Comparison of ENCODE assay signal across 12 cellular contexts in genomic region chr1:74586253-74586897, GRCh38.
DNase-seq lines count a peak whose midpoint lies in the region; ATAC-seq, FAIRE-seq and TF ChIP-seq lines count a peak whose summit lies in the region.
"Had no signal": no experiment of that assay in that cellular context is flagged by ENCODE, and none has a peak within 500 bp of the region (broad histone marks: within the 10 kb centered on the region; RNA-seq: fewer than 3 reads in every experiment).

No MANE protein-coding gene starts in this region.

- H3K9me3 Mint-ChIP-seq in activated CD4-positive, alpha-beta memory T cell treated with anti-CD3 and anti-CD28 coated beads, Interleukin-2, amount 10 ng/mL, durations not matched to agents 7 days and 5 days, result no peaks in the 10 kb centered on the region
- no peaks in the 10 kb centered on the region for H3K9me3 Mint-ChIP-seq in activated CD4-positive, alpha-beta memory T cell treated with anti-CD3 and anti-CD28 coated beads for 36 hours

- H3K27ac Mint-ChIP-seq in activated CD4-positive, alpha-beta memory T cell treated with anti-CD3 and anti-CD28 coated beads, Interleukin-2, amount 10 ng/mL, durations not matched to agents 7 days and 5 days, result no peak overlapping the region
- H3K27ac Mint-ChIP-seq in activated CD4-positive, alpha-beta memory T cell treated with anti-CD3 and anti-CD28 coated beads for 36 hours, result no peak overlapping the region

- H3K9ac ChIP-seq in GM12878 (ENCODE audit: control insufficient read depth, insufficient read depth, low read length), result no peak overlapping the region

- CTCF ChIA-PET in activated CD4-positive, alpha-beta memory T cell treated with anti-CD3 and anti-CD28 coated beads, Interleukin-2, amount 10 ng/mL, durations not matched to agents 7 days and 5 days (lab: Charles Lee), result no interaction called here
- CTCF ChIA-PET in activated CD4-positive, alpha-beta memory T cell treated with anti-CD3 and anti-CD28 coated beads for 36 hours (lab: Charles Lee), result no interaction called here
- CTCF ChIA-PET in GM12878 (lab: Yijun Ruan, JAX), result no interaction called here

- ATAC-seq in GM12878, result no peak
- no peak for ATAC-seq in pancreas
- ATAC-seq: PC-3 had no signal

- no peak overlapping the region for H2AFZ ChIP-seq in GM12878 (ENCODE audit: control insufficient read depth, low read depth, low read length)

- H3K36me3 ChIP-seq in GM12878 (ENCODE audit: control insufficient read depth in 2 of 2, insufficient read depth in 2 of 2, low read length in 1 of 2), result no peaks in the 10 kb centered on the region
- no peaks in the 10 kb centered on the region for H3K36me3 ChIP-seq in pancreas
- H3K36me3 ChIP-seq: tibial artery had no signal

- no peaks in the 10 kb centered on the region for H3K27me3 ChIP-seq in GM12878 (replicated peaks in 1 of 2; ENCODE audit: control insufficient read depth in 2 of 2, insufficient read depth in 2 of 2, low read length in 1 of 2)
- H3K27me3 ChIP-seq in pancreas, result no peaks in the 10 kb centered on the region
- H3K27me3 ChIP-seq: tibial artery had no signal

- TF ChIP-seq CTCF in GM12878 (IDR thresholded peaks at IDR 0.05 in 2 of 3, conservative IDR thresholded peaks at IDR 0.05 in 1 of 3; ENCODE audit: control insufficient read depth in 2 of 3, extremely low read depth in 1 of 3, insufficient read depth in 1 of 3, low read depth in 3 of 3, low read length in 3 of 3) (no peak), pancreas (IDR thresholded peaks at IDR 0.05) (no peak)

- peaks cover 4% of the 10 kb centered on the region for H3K4me1 Mint-ChIP-seq in activated CD4-positive, alpha-beta memory T cell treated with anti-CD3 and anti-CD28 coated beads, Interleukin-2, amount 10 ng/mL, durations not matched to agents 7 days and 5 days
- H3K4me1 Mint-ChIP-seq in activated CD4-positive, alpha-beta memory T cell treated with anti-CD3 and anti-CD28 coated beads for 36 hours (ENCODE audit: low read depth), result peaks cover 4% of the 10 kb centered on the region

- intact Hi-C loops in activated CD4-positive, alpha-beta memory T cell treated with anti-CD3 and anti-CD28 coated beads for 36 hours (cut with micrococcal nuclease), result no loop called here
- intact Hi-C loops in GM12878 (cut with micrococcal nuclease; ENCODE audit: unreplicated experiment), result no loop called here
- intact Hi-C loops in pancreas (cut with DNase I), result no loop called here

- TF ChIP-seq POLR2A in GM12878 (IDR thresholded peaks at IDR 0.05; ENCODE audit: low read depth, low read length), result no peak

- no peak for TF ChIP-seq RAD21 in GM12878 (IDR thresholded peaks at IDR 0.05; ENCODE audit: insufficient read depth, low read depth, low read length)

- no peaks in the 10 kb centered on the region for H3K36me3 Mint-ChIP-seq in activated CD4-positive, alpha-beta memory T cell treated with anti-CD3 and anti-CD28 coated beads, Interleukin-2, amount 10 ng/mL, durations not matched to agents 7 days and 5 days (ENCODE audit: low read depth)
- H3K36me3 Mint-ChIP-seq in activated CD4-positive, alpha-beta memory T cell treated with anti-CD3 and anti-CD28 coated beads for 36 hours, result no peaks in the 10 kb centered on the region

- BruUV-seq in GM12878 (replicated peaks; lab: Mats Ljungman, UMichigan), result no TSS peak

- WGBS in GM12878 (ENCODE audit: insufficient coverage, insufficient replicate concordance, low lambda C conversion rate, missing lambda C conversion rate), result 35% methylated on average over 4 of the region's 4 CpGs
- WGBS in pancreas, 2 donors, result 60 to 75% methylated on average over 4 of the region's 4 CpGs

- no peak for TF ChIP-seq EP300 in GM12878 (IDR thresholded peaks at IDR 0.05; ENCODE audit: borderline replicate concordance in 1 of 2, control insufficient read depth in 1 of 2, low read depth in 2 of 2, low read length in 2 of 2)

- H3K4me2 ChIP-seq in GM12878 (ENCODE audit: control insufficient read depth, insufficient read depth), result 0 out of 2 replicates have a peak overlapping the region, but pooled peaks have one; percentile 48

- SMC1A ChIA-PET in GM12878 (lab: Charles Lee; ENCODE audit: uncharacterized antibody, unreplicated experiment), result interaction anchor here (0.6 kb wide), 1 partner anchor 11 kb away, joined by 3 read pairs; no protein-coding TSS in a partner anchor

- POLR2A ChIA-PET in activated CD4-positive, alpha-beta memory T cell treated with anti-CD3 and anti-CD28 coated beads, Interleukin-2, amount 10 ng/mL, durations not matched to agents 7 days and 5 days (lab: Charles Lee), result no interaction called here
- POLR2A ChIA-PET in activated CD4-positive, alpha-beta memory T cell treated with anti-CD3 and anti-CD28 coated beads for 36 hours (lab: Charles Lee), result no interaction called here
- POLR2A ChIA-PET in GM12878 (lab: Charles Lee), result no interaction called here

- FAIRE-seq in GM12878 (lab: Jason Lieb, UNC), result no peak
- FAIRE-seq in pancreas (lab: Jason Lieb, UNC), result peak; percentile 43

- H3K27me3 Mint-ChIP-seq in activated CD4-positive, alpha-beta memory T cell treated with anti-CD3 and anti-CD28 coated beads, Interleukin-2, amount 10 ng/mL, durations not matched to agents 7 days and 5 days, result peaks cover 6% of the 10 kb centered on the region
- peaks cover 7% of the 10 kb centered on the region for H3K27me3 Mint-ChIP-seq in activated CD4-positive, alpha-beta memory T cell treated with anti-CD3 and anti-CD28 coated beads for 36 hours

- RAD21 ChIA-PET in GM12878 (lab: Charles Lee; ENCODE audit: unreplicated experiment), result no interaction called here

- H3K9me3 ChIP-seq in GM12878 (replicated peaks; ENCODE audit: control insufficient read depth, insufficient read depth, low read length), result no peaks in the 10 kb centered on the region
- no peaks in the 10 kb centered on the region for H3K9me3 ChIP-seq in pancreas
- H3K9me3 ChIP-seq: tibial artery had no signal

- H4K20me1 ChIP-seq in GM12878 (ENCODE audit: control insufficient read depth, insufficient read depth), result no peaks in the 10 kb centered on the region

- peak overlapping the region; percentile 40 for H3K4me3 Mint-ChIP-seq in activated CD4-positive, alpha-beta memory T cell treated with anti-CD3 and anti-CD28 coated beads, Interleukin-2, amount 10 ng/mL, durations not matched to agents 7 days and 5 days
- H3K4me3 Mint-ChIP-seq in activated CD4-positive, alpha-beta memory T cell treated with anti-CD3 and anti-CD28 coated beads for 36 hours, result no peak overlapping the region

- no peaks in the 10 kb centered on the region for H3K4me1 ChIP-seq in GM12878 (ENCODE audit: control insufficient read depth, insufficient read depth, low read length)
- H3K4me1 ChIP-seq in pancreas, result no peaks in the 10 kb centered on the region

- in situ Hi-C loops in GM12878 (cut with MboI), result no loop called here

- H3K4me3 ChIP-seq in Jurkat, Clone E6-1 (ENCODE audit: low read length), result peak overlapping the region; percentile 17
- H3K4me3 ChIP-seq in GM12878, result no peak overlapping the region
- no peak overlapping the region for H3K4me3 ChIP-seq in pancreas
- H3K4me3 ChIP-seq: tibial artery had no signal

- H3K27ac ChIP-seq in GM12878 (ENCODE audit: control insufficient read depth, insufficient read depth), result no peak overlapping the region
- H3K27ac ChIP-seq in pancreas, result no peak overlapping the region
- H3K27ac ChIP-seq: tibial artery had no signal

- no peak for DNase-seq in activated CD4-positive, alpha-beta memory T cell treated with anti-CD3 and anti-CD28 coated beads, Interleukin-2, amount 10 ng/mL, durations not matched to agents 7 days and 5 days
- DNase-seq in activated CD4-positive, alpha-beta memory T cell treated with anti-CD3 and anti-CD28 coated beads for 36 hours, result no peak
- DNase-seq in Jurkat, Clone E6-1 (ENCODE audit: low read depth, low spot score), result no peak
- DNase-seq in GM12878 (ENCODE audit: low read depth, low spot score) (no peak), pancreas (no peak), ureter (ENCODE audit: low spot score) (no peak), SK-N-DZ (ENCODE audit: low spot score) (no peak)
- DNase-seq in stimulated activated naive CD4-positive, alpha-beta T cell (lab: John Stamatoyannopoulos, UW), result no peak
- DNase-seq: erythroblast, GOT3, PC-3, tibial artery had no signal

- H3K79me2 ChIP-seq in GM12878 (ENCODE audit: control insufficient read depth, insufficient read depth, low read length), result no peaks in the 10 kb centered on the region

TF ChIP-seq in GM12878, 131 proteins besides CTCF, POLR2A, EP300 and RAD21:
- peak; percentile 7; the same call in 1 of the 2 replicates for TF ChIP-seq RUNX3 (IDR thresholded peaks at IDR 0.05; ENCODE audit: low read length)
- TF ChIP-seq ZNF274 (IDR thresholded peaks at IDR 0.05; ENCODE audit: insufficient read depth, insufficient read length), result no peak
- no peak for TF ChIP-seq JUND (IDR thresholded peaks at IDR 0.05; ENCODE audit: low read depth, low read length)
- TF ChIP-seq ZSCAN29 (IDR thresholded peaks at IDR 0.05), result no peak
- no peak for TF ChIP-seq NFIC (IDR thresholded peaks at IDR 0.05; ENCODE audit: low read depth, low read length)
- TF ChIP-seq NRF1 (conservative IDR thresholded peaks at IDR 0.05; ENCODE audit: low read depth, low read length), result no peak
- TF ChIP-seq CHD1 (IDR thresholded peaks at IDR 0.05; ENCODE audit: low read depth, low read length), result no peak
- no peak for TF ChIP-seq SMARCA5 (IDR thresholded peaks at IDR 0.05)
- no peak for TF ChIP-seq CHD2 (IDR thresholded peaks at IDR 0.05; ENCODE audit: borderline replicate concordance, low read depth, low read length)
- TF ChIP-seq MXI1 (IDR thresholded peaks at IDR 0.05; ENCODE audit: low read depth, low read length), result no peak
- peak; percentile 26; the same call in 1 of the 2 replicates for TF ChIP-seq JUNB (IDR thresholded peaks at IDR 0.05)
- no peak for TF ChIP-seq MEF2B (IDR thresholded peaks at IDR 0.05; ENCODE audit: partially characterized antibody, poor library complexity, severe bottlenecking)
- TF ChIP-seq ZBED1 (IDR thresholded peaks at IDR 0.05; ENCODE audit: borderline replicate concordance), result no peak
- TF ChIP-seq KLF5 (IDR thresholded peaks at IDR 0.05; ENCODE audit: partially characterized antibody), result no peak
